ENCODE assay signal across 8 cellular contexts in the genomic region with DNA sequence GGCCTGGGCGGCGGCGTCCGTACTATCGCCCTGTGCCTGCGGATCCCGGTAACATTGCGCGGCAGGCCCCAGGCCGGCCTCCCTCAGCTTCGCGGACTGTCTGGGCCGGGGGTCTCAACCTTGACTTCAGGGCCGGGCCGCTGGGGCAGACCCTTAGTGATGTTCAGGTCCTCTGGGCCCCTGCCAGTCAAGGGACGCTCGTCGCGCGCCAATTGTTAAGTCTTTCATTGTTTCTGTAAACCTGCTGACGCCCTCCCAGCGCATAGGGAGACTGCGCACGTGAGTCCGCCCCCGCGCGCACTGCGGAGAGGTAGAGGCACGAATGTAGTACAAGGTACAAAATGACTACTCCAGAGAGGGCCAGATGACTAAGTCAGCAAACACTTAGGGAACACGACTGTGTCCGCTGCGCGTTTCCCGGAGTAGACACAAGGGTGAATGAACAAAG. TPM values are rescaled to one million over a fixed set of nuclear protein-coding genes. Genes with fewer than 3 reads are reported as not detected.
DNase-seq lines count a peak whose midpoint lies in the region; ATAC-seq and TF ChIP-seq lines count a peak whose summit lies in the region.

No MANE protein-coding gene starts in this region.

- no peaks in the 10 kb centered on the region for H3K36me3 ChIP-seq in esophagus muscularis mucosa

- intact Hi-C loops in esophagus muscularis mucosa (cut with DNase I): loop anchor here (5.0 kb wide), 1 partner anchor 72 kb away; no protein-coding TSS in a partner anchor

- H3K4me1 Mint-ChIP-seq in nephron: peaks cover 12% of the 10 kb centered on the region

- no peak for TF ChIP-seq POLR2A in esophagus muscularis mucosa (IDR thresholded peaks at IDR 0.05; ENCODE audit: low read depth)

- peak overlapping the region; percentile 83 to 94 (median 93) for H3K4me3 Mint-ChIP-seq in nephron

- peaks cover 30 to 42% (median 41%) of the 10 kb centered on the region in 4 donors for H3K4me1 ChIP-seq in esophagus muscularis mucosa

- H3K36me3 Mint-ChIP-seq in nephron (ENCODE audit: low read depth): no peaks in the 10 kb centered on the region

- DNase-seq in GM03348 (ENCODE audit: low spot score) (peak; percentile 50), NCI-H2081 (lab: John Stamatoyannopoulos, UW) (peak; percentile 44 to 64), esophagus muscularis mucosa (ENCODE audit: extremely low spot score) (no peak), stromal cell of bone marrow (ENCODE audit: low read depth) (peak; percentile 6), islet precursor cell (no peak)
- peak; percentile 17 for DNase-seq in activated CD8-positive, alpha-beta memory T cell treated with anti-CD3 and anti-CD28 coated beads, Interleukin-2, amount 50 U/mL, for 24 hours (ENCODE audit: extremely low read depth)

- no peaks in the 10 kb centered on the region for H3K9me3 ChIP-seq in esophagus muscularis mucosa

- no peaks in the 10 kb centered on the region for H3K27me3 ChIP-seq in esophagus muscularis mucosa

- H3K27ac ChIP-seq in esophagus muscularis mucosa (replicated peaks in 1 of 4): peak overlapping the region; percentile 89 to 96 (median 92)

- H3K9me3 Mint-ChIP-seq in nephron: no peaks in the 10 kb centered on the region

- H3K4me3 ChIP-seq in esophagus muscularis mucosa: peak overlapping the region; percentile 71 to 90 (median 76)

- ATAC-seq in HG02571 (IDR thresholded peaks at IDR 0.05; ENCODE audit: unreplicated experiment): peak; percentile 29

- WGBS in esophagus muscularis mucosa: 32% methylated on average over 3 of the region's 35 CpGs

- TF ChIP-seq CTCF in esophagus muscularis mucosa (IDR thresholded peaks at IDR 0.05) (no peak), nephron (IDR thresholded peaks at IDR 0.05; ENCODE audit: unreplicated experiment in 3 of 3) (no peak)

- TF ChIP-seq EP300 in esophagus muscularis mucosa (IDR thresholded peaks at IDR 0.05): no peak

- peak overlapping the region; percentile 74 to 88 (median 80) for H3K27ac Mint-ChIP-seq in nephron

- no peaks in the 10 kb centered on the region for H3K27me3 Mint-ChIP-seq in nephron (ENCODE audit: low read depth)

RNA-seq across cellular contexts. Expression of gene HDHD5, which starts 0.5 kb away (rescaled TPM):
- total RNA-seq in esophagus muscularis mucosa: 10 to 100 TPM; 29.9 to 45.1 (median 38.8) TPM

RNA-seq across cellular contexts. Expression of gene TMEM121B, which starts 38.4 kb away (rescaled TPM):
- total RNA-seq in esophagus muscularis mucosa: under 1 TPM; 0.32 to 0.50 (median 0.41) TPM

RNA-seq across cellular contexts. Expression of gene ADA2, which starts 59.7 kb away (rescaled TPM):
- total RNA-seq in esophagus muscularis mucosa: 10 to 100 TPM in 2 of 4 donors, 1 to 10 TPM in 2; 4.9 to 24.7 (median 9.2) TPM

Comparison
In these comparisons a context has a peak if more than half of its experiments do, and no peak if none do; other contexts are left out.
1. DNase-seq: peak in GM03348 (single experiment), NCI-H2081 (2 of 2), activated CD8-positive, alpha-beta memory T cell treated with anti-CD3 and anti-CD28 coated beads, Interleukin-2, amount 50 U/mL, for 24 hours (single experiment) and stromal cell of bone marrow (single experiment); none in esophagus muscularis mucosa (single experiment) and islet precursor cell (single experiment).